ENCODE assay signal across 15 cellular contexts in genomic region chr2:196289000-196289399, GRCh38.
DNase-seq lines count a peak whose midpoint lies in the region; ATAC-seq, FAIRE-seq and TF ChIP-seq lines count a peak whose summit lies in the region.
"Had no signal": no experiment of that assay in that cellular context is flagged by ENCODE, and none has a peak within 500 bp of the region (broad histone marks: within the 10 kb centered on the region; RNA-seq: fewer than 3 reads in every experiment).

No MANE protein-coding gene starts in this region.

- peak; percentile 38 for ATAC-seq in GM18907 (IDR thresholded peaks at IDR 0.05; ENCODE audit: unreplicated experiment)
- peak; percentile 50 for ATAC-seq in HG03108 (IDR thresholded peaks at IDR 0.05; ENCODE audit: unreplicated experiment)
- ATAC-seq: CD8-positive, alpha-beta T cell; gastroesophageal sphincter; right lobe of liver had no signal

- no peak for TF ChIP-seq POLR2A in GM12891 (IDR thresholded peaks at IDR 0.05; ENCODE audit: low read depth, low read length)

- H3K4me3 Mint-ChIP-seq in activated T-helper 1 cell treated with anti-CD3 and anti-CD28 coated beads, Interleukin-12 subunit alpha, Interleukin-12 subunit beta, Interleukin-2, Interleukin-4 antibody, amounts not matched to agents 30 ng/mL and 10 ng/mL and 1 ng/mL, durations not matched to agents 14 hours and 24 hours and 36 hours = peak overlapping the region; percentile 12
- H3K4me3 Mint-ChIP-seq: brain; CD8-positive, alpha-beta T cell had no signal

- peaks cover 3% of the 10 kb centered on the region for H3K36me3 Mint-ChIP-seq in activated T-helper 1 cell treated with anti-CD3 and anti-CD28 coated beads, Interleukin-12 subunit alpha, Interleukin-12 subunit beta, Interleukin-2, Interleukin-4 antibody, amounts not matched to agents 30 ng/mL and 10 ng/mL and 1 ng/mL, durations not matched to agents 14 hours and 24 hours and 36 hours (ENCODE audit: low read depth)
- H3K36me3 Mint-ChIP-seq: CD8-positive, alpha-beta T cell had no signal

- intact Hi-C loops in activated T-helper 1 cell treated with anti-CD3 and anti-CD28 coated beads, Interleukin-12 subunit alpha, Interleukin-12 subunit beta, Interleukin-2, Interleukin-4 antibody, amounts not matched to agents 30 ng/mL and 10 ng/mL and 1 ng/mL, durations not matched to agents 14 hours and 24 hours and 36 hours (cut with micrococcal nuclease) = loop anchor here (1.0 to 10.0 kb wide), 3 partner anchors 44 to 1416 kb away; partner anchors contain the start of gene MARS2

- peaks cover 2% of the 10 kb centered on the region for H3K27me3 Mint-ChIP-seq in activated T-helper 1 cell treated with anti-CD3 and anti-CD28 coated beads, Interleukin-12 subunit alpha, Interleukin-12 subunit beta, Interleukin-2, Interleukin-4 antibody, amounts not matched to agents 30 ng/mL and 10 ng/mL and 1 ng/mL, durations not matched to agents 14 hours and 24 hours and 36 hours (ENCODE audit: insufficient read depth)

- FAIRE-seq in GM12891 (lab: Jason Lieb, UNC) = peak; percentile 84

- H3K27ac Mint-ChIP-seq in activated T-helper 1 cell treated with anti-CD3 and anti-CD28 coated beads, Interleukin-12 subunit alpha, Interleukin-12 subunit beta, Interleukin-2, Interleukin-4 antibody, amounts not matched to agents 30 ng/mL and 10 ng/mL and 1 ng/mL, durations not matched to agents 14 hours and 24 hours and 36 hours = peak overlapping the region; percentile 38
- H3K27ac Mint-ChIP-seq: brain; CD8-positive, alpha-beta T cell had no signal

- peaks cover 64% of the 10 kb centered on the region for H3K4me1 Mint-ChIP-seq in activated T-helper 1 cell treated with anti-CD3 and anti-CD28 coated beads, Interleukin-12 subunit alpha, Interleukin-12 subunit beta, Interleukin-2, Interleukin-4 antibody, amounts not matched to agents 30 ng/mL and 10 ng/mL and 1 ng/mL, durations not matched to agents 14 hours and 24 hours and 36 hours (ENCODE audit: low read depth)

- DNase-seq in GM12891 (ENCODE audit: insufficient read length, low spot score) (no peak), HuH-7.5 (ENCODE audit: low spot score) (no peak), epidermal melanocyte (ENCODE audit: insufficient read length, low spot score) (no peak), RKO (ENCODE audit: low spot score) (no peak)
- no peak for DNase-seq in activated T-helper 1 cell treated with anti-CD3 and anti-CD28 coated beads, Interleukin-12 subunit alpha, Interleukin-12 subunit beta, Interleukin-2, Interleukin-4 antibody, amounts not matched to agents 30 ng/mL and 10 ng/mL and 1 ng/mL, durations not matched to agents 14 hours and 24 hours and 36 hours (ENCODE audit: low spot score)
- DNase-seq in stimulated activated CD4-positive, alpha-beta T cell treated with anti-CD3 and anti-CD28 coated beads, Interleukin-2, amount 100 ng/mL, for 48 hours = no peak
- DNase-seq: CD8-positive, alpha-beta T cell; islet precursor cell; Kasumi-1; NCI-H2171 treated with DMSO at 0.1 percent for 48 hours; right lobe of liver had no signal

- no peaks in the 10 kb centered on the region for H3K9me3 Mint-ChIP-seq in activated T-helper 1 cell treated with anti-CD3 and anti-CD28 coated beads, Interleukin-12 subunit alpha, Interleukin-12 subunit beta, Interleukin-2, Interleukin-4 antibody, amounts not matched to agents 30 ng/mL and 10 ng/mL and 1 ng/mL, durations not matched to agents 14 hours and 24 hours and 36 hours
- H3K9me3 Mint-ChIP-seq: CD8-positive, alpha-beta T cell had no signal

TF ChIP-seq in GM12891, 5 proteins besides CTCF, POLR2A, EP300 and RAD21:
- no peak for TF ChIP-seq SPI1 (IDR thresholded peaks at IDR 0.05; ENCODE audit: low read depth, low read length)
- TF ChIP-seq POU2F2 (IDR thresholded peaks at IDR 0.05; ENCODE audit: low read depth, low read length) = peak; percentile 46; the same call in 1 of the 2 replicates
- TF ChIP-seq PAX5 (IDR thresholded peaks at IDR 0.05; ENCODE audit: insufficient read depth, low read length, severe bottlenecking) = no peak
- no peak for TF ChIP-seq TAF1 (IDR thresholded peaks at IDR 0.05; ENCODE audit: low read depth, low read length)
- TF ChIP-seq POLR2AphosphoS5 (IDR thresholded peaks at IDR 0.05; ENCODE audit: low read depth, low read length) = no peak
